In genomic region chr3:40841570-40842109, GRCh38 we compare ENCODE assay signal across 8 cellular contexts.
"Had no signal": no experiment of that assay in that cellular context is flagged by ENCODE, and none has a peak within 500 bp of the region (broad histone marks: within the 10 kb centered on the region; RNA-seq: fewer than 3 reads in every experiment).

No MANE protein-coding gene starts in this region.

- H3K27ac ChIP-seq: HL-60 had no signal

- H3K4me2 ChIP-seq: GM23338 had no signal

- H2AFZ ChIP-seq: GM23338 had no signal

- ATAC-seq: GM23338 had no signal

- H3K4me3 ChIP-seq: GM23338 had no signal

- DNase-seq: H9, HCEC 1CT, IMR-90, KBM-7 had no signal

- FAIRE-seq: H1, H54 had no signal

- H3K4me3 Mint-ChIP-seq: GM23338, H9 had no signal

- H3K27ac Mint-ChIP-seq: GM23338, H9 had no signal
